ENCODE assay signal across 1 cellular context in genomic region chr7:80147543-80148376, GRCh38.
TF ChIP-seq lines count a peak whose summit lies in the region.

No MANE protein-coding gene starts in this region.

TF ChIP-seq in HEK293, 187 proteins besides CTCF, POLR2A, EP300 and RAD21 (continued from another document):
- TF ChIP-seq TCF7L2 (IDR thresholded peaks at IDR 0.05; ENCODE audit: borderline replicate concordance, low read depth, low read length) (peak; percentile 42; the same call in 1 of the 2 replicates), ZNF146 (tag by site-specific recombination; IDR thresholded peaks at IDR 0.05) (no peak), ZNF677 (tag by site-specific recombination; IDR thresholded peaks at IDR 0.05) (no peak), ZNF596 (tag by site-specific recombination; IDR thresholded peaks at IDR 0.05) (no peak), ZNF37A (tag by site-specific recombination; IDR thresholded peaks at IDR 0.05) (no peak), IKZF3 (tag by site-specific recombination; IDR thresholded peaks at IDR 0.05) (peak; percentile 60; the same call in 1 of the 2 replicates), KLF7 (tag by site-specific recombination; IDR thresholded peaks at IDR 0.05; ENCODE audit: borderline replicate concordance) (no peak), ZNF398 (tag by site-specific recombination; IDR thresholded peaks at IDR 0.05) (no peak), ZNF785 (tag by site-specific recombination; IDR thresholded peaks at IDR 0.05) (no peak), ZNF155 (tag by site-specific recombination; IDR thresholded peaks at IDR 0.05) (no peak), ZNF311 (tag by site-specific recombination; IDR thresholded peaks at IDR 0.05; ENCODE audit: borderline replicate concordance) (no peak), ZNF658 (tag by site-specific recombination; IDR thresholded peaks at IDR 0.05) (no peak), ZNF266 (tag by site-specific recombination; IDR thresholded peaks at IDR 0.05; ENCODE audit: low read depth) (no peak), SCRT1 (tag by site-specific recombination; IDR thresholded peaks at IDR 0.05; ENCODE audit: borderline replicate concordance) (no peak), ZNF600 (tag by site-specific recombination; IDR thresholded peaks at IDR 0.05) (no peak)
- TF ChIP-seq, protein P1, sequence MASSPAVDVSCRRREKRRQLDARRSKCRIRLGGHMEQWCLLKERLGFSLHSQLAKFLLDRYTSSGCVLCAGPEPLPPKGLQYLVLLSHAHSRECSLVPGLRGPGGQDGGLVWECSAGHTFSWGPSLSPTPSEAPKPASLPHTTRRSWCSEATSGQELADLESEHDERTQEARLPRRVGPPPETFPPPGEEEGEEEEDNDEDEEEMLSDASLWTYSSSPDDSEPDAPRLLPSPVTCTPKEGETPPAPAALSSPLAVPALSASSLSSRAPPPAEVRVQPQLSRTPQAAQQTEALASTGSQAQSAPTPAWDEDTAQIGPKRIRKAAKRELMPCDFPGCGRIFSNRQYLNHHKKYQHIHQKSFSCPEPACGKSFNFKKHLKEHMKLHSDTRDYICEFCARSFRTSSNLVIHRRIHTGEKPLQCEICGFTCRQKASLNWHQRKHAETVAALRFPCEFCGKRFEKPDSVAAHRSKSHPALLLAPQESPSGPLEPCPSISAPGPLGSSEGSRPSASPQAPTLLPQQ (tag by site-specific recombination; IDR thresholded peaks at IDR 0.05) = no peak
- TF ChIP-seq, protein P2, sequence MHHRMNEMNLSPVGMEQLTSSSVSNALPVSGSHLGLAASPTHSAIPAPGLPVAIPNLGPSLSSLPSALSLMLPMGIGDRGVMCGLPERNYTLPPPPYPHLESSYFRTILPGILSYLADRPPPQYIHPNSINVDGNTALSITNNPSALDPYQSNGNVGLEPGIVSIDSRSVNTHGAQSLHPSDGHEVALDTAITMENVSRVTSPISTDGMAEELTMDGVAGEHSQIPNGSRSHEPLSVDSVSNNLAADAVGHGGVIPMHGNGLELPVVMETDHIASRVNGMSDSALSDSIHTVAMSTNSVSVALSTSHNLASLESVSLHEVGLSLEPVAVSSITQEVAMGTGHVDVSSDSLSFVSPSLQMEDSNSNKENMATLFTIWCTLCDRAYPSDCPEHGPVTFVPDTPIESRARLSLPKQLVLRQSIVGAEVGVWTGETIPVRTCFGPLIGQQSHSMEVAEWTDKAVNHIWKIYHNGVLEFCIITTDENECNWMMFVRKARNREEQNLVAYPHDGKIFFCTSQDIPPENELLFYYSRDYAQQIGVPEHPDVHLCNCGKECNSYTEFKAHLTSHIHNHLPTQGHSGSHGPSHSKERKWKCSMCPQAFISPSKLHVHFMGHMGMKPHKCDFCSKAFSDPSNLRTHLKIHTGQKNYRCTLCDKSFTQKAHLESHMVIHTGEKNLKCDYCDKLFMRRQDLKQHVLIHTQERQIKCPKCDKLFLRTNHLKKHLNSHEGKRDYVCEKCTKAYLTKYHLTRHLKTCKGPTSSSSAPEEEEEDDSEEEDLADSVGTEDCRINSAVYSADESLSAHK (tag by site-specific recombination; IDR thresholded peaks at IDR 0.05) = no peak
- TF ChIP-seq, protein P3, sequence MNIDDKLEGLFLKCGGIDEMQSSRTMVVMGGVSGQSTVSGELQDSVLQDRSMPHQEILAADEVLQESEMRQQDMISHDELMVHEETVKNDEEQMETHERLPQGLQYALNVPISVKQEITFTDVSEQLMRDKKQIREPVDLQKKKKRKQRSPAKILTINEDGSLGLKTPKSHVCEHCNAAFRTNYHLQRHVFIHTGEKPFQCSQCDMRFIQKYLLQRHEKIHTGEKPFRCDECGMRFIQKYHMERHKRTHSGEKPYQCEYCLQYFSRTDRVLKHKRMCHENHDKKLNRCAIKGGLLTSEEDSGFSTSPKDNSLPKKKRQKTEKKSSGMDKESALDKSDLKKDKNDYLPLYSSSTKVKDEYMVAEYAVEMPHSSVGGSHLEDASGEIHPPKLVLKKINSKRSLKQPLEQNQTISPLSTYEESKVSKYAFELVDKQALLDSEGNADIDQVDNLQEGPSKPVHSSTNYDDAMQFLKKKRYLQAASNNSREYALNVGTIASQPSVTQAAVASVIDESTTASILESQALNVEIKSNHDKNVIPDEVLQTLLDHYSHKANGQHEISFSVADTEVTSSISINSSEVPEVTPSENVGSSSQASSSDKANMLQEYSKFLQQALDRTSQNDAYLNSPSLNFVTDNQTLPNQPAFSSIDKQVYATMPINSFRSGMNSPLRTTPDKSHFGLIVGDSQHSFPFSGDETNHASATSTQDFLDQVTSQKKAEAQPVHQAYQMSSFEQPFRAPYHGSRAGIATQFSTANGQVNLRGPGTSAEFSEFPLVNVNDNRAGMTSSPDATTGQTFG (tag by site-specific recombination; IDR thresholded peaks at IDR 0.05; ENCODE audit: borderline replicate concordance) = no peak
